8 cellular contexts compared by ENCODE assay signal in the genomic region with DNA sequence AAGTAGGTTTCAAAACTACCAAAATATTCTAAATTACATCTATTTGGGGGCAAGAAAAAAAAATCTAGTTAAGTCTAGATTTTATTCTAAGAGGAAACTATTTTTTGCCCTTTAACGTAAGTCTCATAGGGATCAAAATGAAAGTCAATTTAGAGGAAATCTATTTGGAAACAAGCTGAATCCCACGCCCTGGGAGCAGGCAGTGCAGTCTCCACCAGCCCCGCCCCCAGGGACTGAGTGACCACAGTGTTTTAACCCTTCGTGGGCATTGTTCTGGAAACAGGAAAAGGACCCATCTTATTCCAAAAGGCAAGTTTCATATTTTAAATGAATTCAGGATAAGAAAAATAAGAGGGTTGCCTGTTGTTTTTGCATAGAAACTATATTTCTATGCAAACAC.
A peak's percentile ranks its signal among the peaks of the same experiment; 100 is the strongest.
DNase-seq lines count a peak whose midpoint lies in the region; TF ChIP-seq lines count a peak whose summit lies in the region.

No MANE protein-coding gene starts in this region.

- H4K20me1 ChIP-seq in BLaER1 treated with 17β-estradiol and CSF1 and Interleukin-3, amounts not matched to agents 10 nM and 100 nM, result no peaks in the 10 kb centered on the region
- H4K20me1 ChIP-seq in osteoblast (ENCODE audit: insufficient read depth, low read length), result no peaks in the 10 kb centered on the region

- no peak overlapping the region; a peak in 1 of 20 replicates for H3K4me3 ChIP-seq in BLaER1 treated with 17β-estradiol and CSF1 and Interleukin-3, amounts not matched to agents 10 nM and 100 nM
- H3K4me3 ChIP-seq in osteoblast (ENCODE audit: insufficient read depth, low read length), result peak overlapping the region; percentile 67

- H3K27ac ChIP-seq in BLaER1 treated with 17β-estradiol and CSF1 and Interleukin-3, amounts not matched to agents 10 nM and 100 nM, result no peak overlapping the region
- peak overlapping the region; percentile 64 for H3K27ac ChIP-seq in osteoblast (ENCODE audit: low read depth, low read length)

- H3K36me3 ChIP-seq in BLaER1 treated with 17β-estradiol and CSF1 and Interleukin-3, amounts not matched to agents 10 nM and 100 nM, result no peaks in the 10 kb centered on the region
- no peaks in the 10 kb centered on the region for H3K36me3 ChIP-seq in osteoblast (ENCODE audit: insufficient read depth, low read length)

- no peaks in the 10 kb centered on the region for H3K9me3 ChIP-seq in BLaER1 treated with 17β-estradiol and CSF1 and Interleukin-3, amounts not matched to agents 10 nM and 100 nM (replicated peaks in 1 of 11)
- H3K9me3 ChIP-seq in osteoblast (ENCODE audit: low read depth, low read length), result no peaks in the 10 kb centered on the region

- H3K27me3 ChIP-seq in BLaER1 treated with 17β-estradiol and CSF1 and Interleukin-3, amounts not matched to agents 10 nM and 100 nM, result no peaks in the 10 kb centered on the region
- H3K27me3 ChIP-seq in osteoblast (ENCODE audit: insufficient read depth, low read length), result no peaks in the 10 kb centered on the region

- H3K4me2 ChIP-seq in BLaER1 treated with 17β-estradiol and CSF1 and Interleukin-3, amounts not matched to agents 10 nM and 100 nM, result peak overlapping the region; percentile 22 to 75 (median 56); a peak in 19 of 22 replicates
- peak overlapping the region; percentile 81 for H3K4me2 ChIP-seq in osteoblast (ENCODE audit: insufficient read depth, low read length)

- H3K9ac ChIP-seq in BLaER1 treated with 17β-estradiol and CSF1 and Interleukin-3, amounts not matched to agents 10 nM and 100 nM, result no peak overlapping the region

- H2AFZ ChIP-seq in osteoblast (ENCODE audit: low read length), result peak overlapping the region; percentile 72

- DNase-seq in SK-N-DZ (ENCODE audit: low spot score) (peak; percentile 45), foreskin melanocyte (peak; percentile 73), osteoblast (ENCODE audit: insufficient read length, low spot score, missing footprints) (no peak), GM10266 (ENCODE audit: extremely low spot score) (no peak), DMS53 (lab: John Stamatoyannopoulos, UW) (no peak), SKM-1 treated with dmso at 0.1 percent for 144 hours (lab: John Stamatoyannopoulos, UW; ENCODE audit: unreplicated experiment) (no peak)
- DNase-seq in effector CD4-positive, alpha-beta T cell, result no peak

- no peak for TF ChIP-seq CTCF in osteoblast (IDR thresholded peaks at IDR 0.05; ENCODE audit: extremely low read depth, low read depth, low read length)
- TF ChIP-seq CTCF in GM10266 (IDR thresholded peaks at IDR 0.05; ENCODE audit: control insufficient read depth, insufficient read depth, low read depth, missing control alignments), result no peak

- no peaks in the 10 kb centered on the region for H3K79me2 ChIP-seq in osteoblast (ENCODE audit: insufficient read depth, low read length)

- H3K4me1 ChIP-seq in BLaER1 treated with 17β-estradiol and CSF1 and Interleukin-3, amounts not matched to agents 10 nM and 100 nM, result peaks cover 24 to 31% (median 27%) of the 10 kb centered on the region in 10 experiments
- peaks cover 26% of the 10 kb centered on the region for H3K4me1 ChIP-seq in osteoblast (ENCODE audit: insufficient read depth, low read length)

Comparison
In these comparisons a context has a peak if more than half of its experiments do, and no peak if none do; other contexts are left out.
1. DNase-seq: peak in SK-N-DZ (single experiment) and foreskin melanocyte (single experiment); none in osteoblast (single experiment), effector CD4-positive, alpha-beta T cell (single experiment), GM10266 (single experiment), DMS53 (single experiment) and SKM-1 treated with dmso at 0.1 percent for 144 hours (single experiment).